ENCODE assay signal across 9 cellular contexts in the genomic region with DNA sequence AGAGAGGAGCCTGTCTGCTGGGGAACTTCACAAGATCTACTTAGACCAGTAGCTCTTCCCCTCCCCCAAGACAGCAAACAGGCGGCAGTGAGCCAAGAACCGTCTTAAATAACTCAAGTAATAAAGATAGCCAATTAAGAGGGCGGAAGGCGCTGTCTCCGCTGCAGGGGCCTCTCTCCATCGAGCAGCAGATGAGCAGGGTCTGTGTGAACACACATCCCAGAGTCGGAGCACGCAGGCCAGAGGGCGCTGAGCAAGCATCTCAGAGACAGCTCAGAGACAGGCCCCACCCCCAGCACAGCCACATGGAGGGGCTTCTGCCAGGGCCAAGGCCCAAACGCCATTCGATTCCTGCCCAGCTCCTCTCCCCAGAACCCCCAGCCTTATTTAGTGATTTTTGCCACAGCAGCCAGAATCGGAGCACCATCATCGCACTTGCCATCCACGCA. TPM values are rescaled to one million over a fixed set of nuclear protein-coding genes. Genes with fewer than 3 reads are reported as not detected.
DNase-seq lines count a peak whose midpoint lies in the region; TF ChIP-seq lines count a peak whose summit lies in the region.
"Had no signal": no experiment of that assay in that cellular context is flagged by ENCODE, and none has a peak within 500 bp of the region (broad histone marks: within the 10 kb centered on the region; RNA-seq: fewer than 3 reads in every experiment).

No MANE protein-coding gene starts in this region.

- no peaks in the 10 kb centered on the region for H3K9me3 Mint-ChIP-seq in activated T-cell treated with anti-CD3 and anti-CD28 coated beads, Interleukin-2, amount 50 U/mL, for 24 hours

- no peaks in the 10 kb centered on the region for H3K9me3 ChIP-seq in transverse colon
- H3K9me3 ChIP-seq: SJCRH30 had no signal

- no peaks in the 10 kb centered on the region for H3K36me3 ChIP-seq in transverse colon
- H3K36me3 ChIP-seq: SJCRH30 had no signal

- H3K4me3 ChIP-seq in transverse colon: no peak overlapping the region
- H3K4me3 ChIP-seq: SJCRH30 had no signal

- no peak for DNase-seq in activated T-cell treated with anti-CD3 and anti-CD28 coated beads, Interleukin-2, amount 50 U/mL, for 24 hours
- DNase-seq in activated T-cell treated with anti-CD3 and anti-CD28 coated beads, Interleukin-2, amount 50 U/mL, for 1 hour: no peak
- DNase-seq in amygdala (lab: John Stamatoyannopoulos, UW) (peak in 29 of 56 donors; percentile 25 to 79 (median 50)), islet precursor cell (peak; percentile 86), transverse colon (peak; percentile 62), NCI-H146 (lab: John Stamatoyannopoulos, UW) (no peak), NCI-H128 (lab: John Stamatoyannopoulos, UW; ENCODE audit: unreplicated experiment) (no peak), DMS153 treated with DMSO at 0.1 percent for 48 hours (lab: John Stamatoyannopoulos, UW; ENCODE audit: unreplicated experiment) (no peak)

- WGBS in transverse colon (ENCODE audit: low coverage in 1 of 2), 2 donors: 53% methylated on average over 12 of the region's 14 CpGs; no CpG with 5 or more reads in 1 of the 2 donors

- peaks cover 43 to 77% (median 58%) of the 10 kb centered on the region in 4 donors for H3K4me1 ChIP-seq in transverse colon

- H3K4me3 Mint-ChIP-seq in activated T-cell treated with anti-CD3 and anti-CD28 coated beads, Interleukin-2, amount 50 U/mL, for 24 hours: no peak overlapping the region

- peaks cover 22% of the 10 kb centered on the region for H3K36me3 Mint-ChIP-seq in activated T-cell treated with anti-CD3 and anti-CD28 coated beads, Interleukin-2, amount 50 U/mL, for 24 hours (ENCODE audit: low read depth)

- no peak for TF ChIP-seq CTCF in transverse colon (IDR thresholded peaks at IDR 0.05)

- peak overlapping the region; percentile 60 for H3K27ac Mint-ChIP-seq in activated T-cell treated with anti-CD3 and anti-CD28 coated beads, Interleukin-2, amount 50 U/mL, for 24 hours

- H3K27ac ChIP-seq in transverse colon: peak overlapping the region; percentile 59 to 63 (median 62)
- H3K27ac ChIP-seq: SJCRH30 had no signal

- TF ChIP-seq POLR2A in transverse colon (IDR thresholded peaks at IDR 0.05): no peak

- H3K27me3 Mint-ChIP-seq in activated T-cell treated with anti-CD3 and anti-CD28 coated beads, Interleukin-2, amount 50 U/mL, for 24 hours: no peaks in the 10 kb centered on the region

- no peak for TF ChIP-seq EP300 in transverse colon (IDR thresholded peaks at IDR 0.05; ENCODE audit: low read depth)

- H3K4me1 Mint-ChIP-seq in activated T-cell treated with anti-CD3 and anti-CD28 coated beads, Interleukin-2, amount 50 U/mL, for 24 hours (ENCODE audit: low read depth): peaks cover 87% of the 10 kb centered on the region

- intact Hi-C loops in transverse colon (cut with DNase I; ENCODE audit: low total_unique reads): no loop called here

- in situ Hi-C loops in transverse colon (cut with MboI; ENCODE audit: low pct_ligation_motif_present in 1 of 4, low pct_unique_long_range_greater_than_20kb in 1 of 4, low sequenced_read_pairs in 3 of 4): no loop called here

- no peaks in the 10 kb centered on the region for H3K27me3 ChIP-seq in transverse colon
- H3K27me3 ChIP-seq: SJCRH30 had no signal

RNA-seq across cellular contexts. Expression of a gene that starts 11.1 kb away (rescaled TPM):
- total RNA-seq in transverse colon: 100 to 1,000 TPM in 1 of 4 donors, 10 to 100 TPM in 2, 1 to 10 TPM in 1; 5.0 to 145 (median 13.6) TPM

RNA-seq across cellular contexts. Expression of a gene that starts 43.1 kb away (rescaled TPM):
- total RNA-seq in transverse colon: 1 to 10 TPM; 3.8 to 6.0 (median 4.8) TPM

Comparison
In these comparisons a context has a peak if more than half of its experiments do, and no peak if none do; other contexts are left out.
1. DNase-seq: peak in amygdala (29 of 56), islet precursor cell (single experiment) and transverse colon (single experiment); none in activated T-cell treated with anti-CD3 and anti-CD28 coated beads, Interleukin-2, amount 50 U/mL, for 24 hours (single experiment), activated T-cell treated with anti-CD3 and anti-CD28 coated beads, Interleukin-2, amount 50 U/mL, for 1 hour (single experiment), NCI-H146 (single experiment), NCI-H128 (single experiment) and DMS153 treated with DMSO at 0.1 percent for 48 hours (single experiment).